8 cellular contexts compared by ENCODE assay signal in genomic region chr6:42960243-42961019, GRCh38. TPM values are rescaled to one million over a fixed set of nuclear protein-coding genes. Genes with fewer than 3 reads are reported as not detected.
DNase-seq lines count a peak whose midpoint lies in the region; ATAC-seq and FAIRE-seq lines count a peak whose summit lies in the region.

Gene GNMT (plus strand): TSS chr6:42960754. CDS start chr6:42960768, 14 bp downstream.

- no peak for ATAC-seq in HG02571 (IDR thresholded peaks at IDR 0.05; ENCODE audit: unreplicated experiment)
- no peak for ATAC-seq in HG02610 (IDR thresholded peaks at IDR 0.05; ENCODE audit: unreplicated experiment)

- no peak for FAIRE-seq in RCC 7860 (lab: Jason Lieb, UNC)

- DNase-seq in ELF-1 (ENCODE audit: low read depth, low spot score) (peak; percentile 82), NCI-H226 (peak; percentile 22), germinal center (ENCODE audit: low spot score) (peak; percentile 46), occipital lobe (lab: John Stamatoyannopoulos, UW) (peak; percentile 23), RCC 7860 (ENCODE audit: low spot score) (no peak)
- peak; percentile 80 for DNase-seq in activated effector memory CD4-positive, alpha-beta T cell treated with anti-CD3 and anti-CD28 coated beads, Interleukin-2, amount 50 U/mL, for 16 hours

RNA-seq across cellular contexts. Expression of gene GNMT, which starts in this region (rescaled TPM):
- total RNA-seq in occipital lobe = not detected

Comparison
In these comparisons a context has a peak if more than half of its experiments do, and no peak if none do; other contexts are left out.
1. Peak in DNase-seq in occipital lobe; RNA of the gene not detected or under 1 TPM.